ENCODE assay signal across 1 cellular context in the genomic region with DNA sequence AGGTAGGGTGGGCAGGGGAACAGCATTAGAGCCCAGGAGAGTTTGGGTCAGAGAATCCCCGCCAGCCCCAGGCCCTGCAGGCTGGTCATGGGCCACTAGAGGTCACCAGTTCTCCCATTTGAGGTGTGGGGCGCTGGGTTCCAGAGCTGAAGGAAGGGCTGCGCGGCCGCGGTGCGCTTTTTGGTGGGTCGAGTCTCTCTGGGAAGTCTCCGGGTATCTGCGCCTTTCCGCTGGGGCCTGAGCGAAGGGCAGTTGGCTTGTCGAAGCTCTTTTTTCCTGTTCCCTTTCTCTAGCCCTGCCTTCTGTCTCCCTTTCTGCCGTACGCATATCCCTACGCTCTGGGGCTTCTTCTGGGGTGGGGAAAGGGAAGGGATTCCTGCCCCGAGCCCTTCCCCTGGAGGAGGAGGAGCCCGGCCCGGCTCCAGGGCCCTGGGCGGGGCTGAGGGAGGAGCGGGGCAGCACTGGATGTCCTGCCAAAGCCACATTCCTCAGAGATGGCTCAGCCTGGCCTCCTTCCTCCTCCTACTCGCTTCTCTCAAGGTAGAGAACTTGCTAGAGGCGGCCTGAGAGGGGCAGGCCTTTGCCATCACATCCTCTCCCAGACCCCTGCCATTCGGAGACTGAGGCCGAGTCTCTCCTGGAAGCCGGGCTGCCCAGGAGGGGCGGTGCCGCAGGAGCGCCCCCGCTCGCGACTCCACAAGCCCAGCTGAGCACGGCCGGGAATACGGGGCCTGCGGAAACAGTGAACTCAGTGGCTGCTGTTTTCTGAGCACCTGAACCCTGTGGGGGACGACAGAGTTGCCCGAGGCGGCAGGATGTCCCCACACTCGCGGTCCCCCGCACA.
TF ChIP-seq lines count a peak whose summit lies in the region.

No MANE protein-coding gene starts in this region.

TF ChIP-seq in K562, 482 proteins besides CTCF, POLR2A, EP300 and RAD21 (continued from another document and continues in another):
- no peak for TF ChIP-seq ZNF318 (IDR thresholded peaks at IDR 0.05; ENCODE audit: borderline replicate concordance in 1 of 2, low read depth in 1 of 2)
- no peak for TF ChIP-seq FOXK2 (conservative IDR thresholded peaks at IDR 0.05 in 1 of 2, IDR thresholded peaks at IDR 0.05 in 1 of 2; ENCODE audit: low read depth in 2 of 2)
- TF ChIP-seq TRIM24 (IDR thresholded peaks at IDR 0.05) = no peak
- TF ChIP-seq ZZZ3 (IDR thresholded peaks at IDR 0.05) = no peak
- TF ChIP-seq OTX1 (CRISPR knock-in tag; IDR thresholded peaks at IDR 0.05) = peak; percentile 15; the same call in 1 of the 2 replicates
- no peak for TF ChIP-seq HDAC6 (IDR thresholded peaks at IDR 0.05; ENCODE audit: low read depth, low read length)
- TF ChIP-seq PHB2 (IDR thresholded peaks at IDR 0.05; ENCODE audit: low read depth) = no peak
- no peak for TF ChIP-seq PHF20 (IDR thresholded peaks at IDR 0.05; ENCODE audit: partially characterized antibody)
- TF ChIP-seq, protein P1, sequence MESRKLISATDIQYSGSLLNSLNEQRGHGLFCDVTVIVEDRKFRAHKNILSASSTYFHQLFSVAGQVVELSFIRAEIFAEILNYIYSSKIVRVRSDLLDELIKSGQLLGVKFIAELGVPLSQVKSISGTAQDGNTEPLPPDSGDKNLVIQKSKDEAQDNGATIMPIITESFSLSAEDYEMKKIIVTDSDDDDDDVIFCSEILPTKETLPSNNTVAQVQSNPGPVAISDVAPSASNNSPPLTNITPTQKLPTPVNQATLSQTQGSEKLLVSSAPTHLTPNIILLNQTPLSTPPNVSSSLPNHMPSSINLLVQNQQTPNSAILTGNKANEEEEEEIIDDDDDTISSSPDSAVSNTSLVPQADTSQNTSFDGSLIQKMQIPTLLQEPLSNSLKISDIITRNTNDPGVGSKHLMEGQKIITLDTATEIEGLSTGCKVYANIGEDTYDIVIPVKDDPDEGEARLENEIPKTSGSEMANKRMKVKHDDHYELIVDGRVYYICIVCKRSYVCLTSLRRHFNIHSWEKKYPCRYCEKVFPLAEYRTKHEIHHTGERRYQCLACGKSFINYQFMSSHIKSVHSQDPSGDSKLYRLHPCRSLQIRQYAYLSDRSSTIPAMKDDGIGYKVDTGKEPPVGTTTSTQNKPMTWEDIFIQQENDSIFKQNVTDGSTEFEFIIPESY (CRISPR knock-in tag; IDR thresholded peaks at IDR 0.05) = peak; percentile 37; the same call in 1 of the 2 replicates
- TF ChIP-seq GATAD2A (IDR thresholded peaks at IDR 0.05) = no peak; the same call in 1 of the 2 replicates
- TF ChIP-seq TFAM (CRISPR knock-in tag; conservative IDR thresholded peaks at IDR 0.05) = no peak
- no peak for TF ChIP-seq TCF3 (CRISPR knock-in tag; IDR thresholded peaks at IDR 0.05)
- TF ChIP-seq NFE2L1 (tag; IDR thresholded peaks at IDR 0.05; ENCODE audit: borderline replicate concordance, low read depth) = no peak
- TF ChIP-seq CREBBP (IDR thresholded peaks at IDR 0.05; ENCODE audit: low read depth, low read length) = no peak
- TF ChIP-seq ZNF146 (CRISPR knock-in tag; IDR thresholded peaks at IDR 0.05; ENCODE audit: unreplicated experiment) = no peak
- no peak for TF ChIP-seq MBD2 (IDR thresholded peaks at IDR 0.05; ENCODE audit: borderline replicate concordance, low read depth)
- TF ChIP-seq FOXM1 (IDR thresholded peaks at IDR 0.05; ENCODE audit: low read depth) = no peak; the same call in 1 of the 2 replicates
- TF ChIP-seq FOXM1 (CRISPR knock-in tag; IDR thresholded peaks at IDR 0.05; ENCODE audit: low read depth) = no peak
- no peak for TF ChIP-seq ZNF408 (CRISPR knock-in tag; IDR thresholded peaks at IDR 0.05; ENCODE audit: low read depth)
- no peak for TF ChIP-seq HDGF (IDR thresholded peaks at IDR 0.05)
- peak; percentile 25; the same call in 1 of the 2 replicates for TF ChIP-seq KLF13 (tag; IDR thresholded peaks at IDR 0.05; ENCODE audit: borderline replicate concordance, low read depth)
- no peak for TF ChIP-seq ZNF445 (CRISPR knock-in tag; IDR thresholded peaks at IDR 0.05; ENCODE audit: low read depth)
- TF ChIP-seq, protein P2, sequence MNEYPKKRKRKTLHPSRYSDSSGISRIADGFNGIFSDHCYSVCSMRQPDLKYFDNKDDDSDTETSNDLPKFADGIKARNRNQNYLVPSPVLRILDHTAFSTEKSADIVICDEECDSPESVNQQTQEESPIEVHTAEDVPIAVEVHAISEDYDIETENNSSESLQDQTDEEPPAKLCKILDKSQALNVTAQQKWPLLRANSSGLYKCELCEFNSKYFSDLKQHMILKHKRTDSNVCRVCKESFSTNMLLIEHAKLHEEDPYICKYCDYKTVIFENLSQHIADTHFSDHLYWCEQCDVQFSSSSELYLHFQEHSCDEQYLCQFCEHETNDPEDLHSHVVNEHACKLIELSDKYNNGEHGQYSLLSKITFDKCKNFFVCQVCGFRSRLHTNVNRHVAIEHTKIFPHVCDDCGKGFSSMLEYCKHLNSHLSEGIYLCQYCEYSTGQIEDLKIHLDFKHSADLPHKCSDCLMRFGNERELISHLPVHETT (CRISPR knock-in tag; conservative IDR thresholded peaks at IDR 0.05 in 1 of 2, IDR thresholded peaks at IDR 0.05 in 1 of 2) = 0 out of 4 replicates have a peak, but pooled peaks of 1 of the 2 experiments have one; percentile 8
- peak; percentile 85 for TF ChIP-seq ZFX (CRISPR knock-in tag; IDR thresholded peaks at IDR 0.05)
- no peak for TF ChIP-seq ZNF239 (CRISPR knock-in tag; IDR thresholded peaks at IDR 0.05)
- TF ChIP-seq HCFC1 (IDR thresholded peaks at IDR 0.05; ENCODE audit: low read depth, low read length) = 0 out of 2 replicates have a peak, but pooled peaks have one; percentile 14
- TF ChIP-seq MCM2 (IDR thresholded peaks at IDR 0.05; ENCODE audit: low read depth) = no peak
- no peak for TF ChIP-seq SMARCB1 (IDR thresholded peaks at IDR 0.05; ENCODE audit: insufficient read length, low read depth)
- no peak for TF ChIP-seq ZKSCAN3 (CRISPR knock-in tag; IDR thresholded peaks at IDR 0.05)
- 0 out of 2 replicates have a peak, but pooled peaks have one; percentile 7 for TF ChIP-seq ETV1 (tag; conservative IDR thresholded peaks at IDR 0.05; ENCODE audit: low read depth)
- TF ChIP-seq SIRT6 (IDR thresholded peaks at IDR 0.05; ENCODE audit: low read depth, low read length) = no peak
- TF ChIP-seq, protein P3, sequence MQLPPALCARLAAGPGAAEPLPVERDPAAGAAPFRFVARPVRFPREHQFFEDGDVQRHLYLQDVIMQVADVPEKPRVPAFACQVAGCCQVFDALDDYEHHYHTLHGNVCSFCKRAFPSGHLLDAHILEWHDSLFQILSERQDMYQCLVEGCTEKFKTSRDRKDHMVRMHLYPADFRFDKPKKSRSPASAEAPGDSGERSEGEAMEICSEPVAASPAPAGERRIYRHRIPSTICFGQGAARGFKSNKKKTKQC (CRISPR knock-in tag; IDR thresholded peaks at IDR 0.05) = no peak
- TF ChIP-seq ZNF507 (tag; conservative IDR thresholded peaks at IDR 0.05) = no peak
- TF ChIP-seq, protein P4, sequence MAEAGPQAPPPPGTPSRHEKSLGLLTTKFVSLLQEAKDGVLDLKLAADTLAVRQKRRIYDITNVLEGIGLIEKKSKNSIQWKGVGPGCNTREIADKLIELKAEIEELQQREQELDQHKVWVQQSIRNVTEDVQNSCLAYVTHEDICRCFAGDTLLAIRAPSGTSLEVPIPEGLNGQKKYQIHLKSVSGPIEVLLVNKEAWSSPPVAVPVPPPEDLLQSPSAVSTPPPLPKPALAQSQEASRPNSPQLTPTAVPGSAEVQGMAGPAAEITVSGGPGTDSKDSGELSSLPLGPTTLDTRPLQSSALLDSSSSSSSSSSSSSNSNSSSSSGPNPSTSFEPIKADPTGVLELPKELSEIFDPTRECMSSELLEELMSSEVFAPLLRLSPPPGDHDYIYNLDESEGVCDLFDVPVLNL (CRISPR knock-in tag; IDR thresholded peaks at IDR 0.05; ENCODE audit: low read depth) = no peak
- no peak for TF ChIP-seq EZH2 (IDR thresholded peaks at IDR 0.05; ENCODE audit: borderline replicate concordance, low read depth, low read length)
- TF ChIP-seq, protein P5, sequence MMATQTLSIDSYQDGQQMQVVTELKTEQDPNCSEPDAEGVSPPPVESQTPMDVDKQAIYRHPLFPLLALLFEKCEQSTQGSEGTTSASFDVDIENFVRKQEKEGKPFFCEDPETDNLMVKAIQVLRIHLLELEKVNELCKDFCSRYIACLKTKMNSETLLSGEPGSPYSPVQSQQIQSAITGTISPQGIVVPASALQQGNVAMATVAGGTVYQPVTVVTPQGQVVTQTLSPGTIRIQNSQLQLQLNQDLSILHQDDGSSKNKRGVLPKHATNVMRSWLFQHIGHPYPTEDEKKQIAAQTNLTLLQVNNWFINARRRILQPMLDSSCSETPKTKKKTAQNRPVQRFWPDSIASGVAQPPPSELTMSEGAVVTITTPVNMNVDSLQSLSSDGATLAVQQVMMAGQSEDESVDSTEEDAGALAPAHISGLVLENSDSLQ (IDR thresholded peaks at IDR 0.05) = no peak; the same call in 1 of the 2 replicates
- no peak for TF ChIP-seq E4F1 (CRISPR knock-in tag; IDR thresholded peaks at IDR 0.05; ENCODE audit: borderline replicate concordance)
- no peak; the same call in 1 of the 2 replicates for TF ChIP-seq GATAD2B (IDR thresholded peaks at IDR 0.05; ENCODE audit: borderline replicate concordance)
- no peak for TF ChIP-seq BMI1 (IDR thresholded peaks at IDR 0.05; ENCODE audit: low read length)
- TF ChIP-seq SLC30A9 (CRISPR knock-in tag; IDR thresholded peaks at IDR 0.05) = no peak
- peak; percentile 69 for TF ChIP-seq POLR2G (IDR thresholded peaks at IDR 0.05; ENCODE audit: low read depth, low read length)
